11 cellular contexts compared by ENCODE assay signal in genomic region chr9:76873056-76873792, GRCh38. TPM values are rescaled to one million over a fixed set of nuclear protein-coding genes. Genes with fewer than 3 reads are reported as not detected.
DNase-seq lines count a peak whose midpoint lies in the region; ATAC-seq and TF ChIP-seq lines count a peak whose summit lies in the region.
"Had no signal": no experiment of that assay in that cellular context is flagged by ENCODE, and none has a peak within 500 bp of the region (broad histone marks: within the 10 kb centered on the region; RNA-seq: fewer than 3 reads in every experiment).

No MANE protein-coding gene starts in this region.

- no peaks in the 10 kb centered on the region for H3K36me3 ChIP-seq in cardiac muscle cell
- no peaks in the 10 kb centered on the region for H3K36me3 ChIP-seq in heart left ventricle
- no peaks in the 10 kb centered on the region for H3K36me3 ChIP-seq in muscle layer of duodenum (ENCODE audit: control insufficient read depth in 1 of 2, insufficient read depth in 2 of 2, low read length in 2 of 2)
- no peaks in the 10 kb centered on the region for H3K36me3 ChIP-seq in vagina
- H3K36me3 ChIP-seq: gastrocnemius medialis had no signal

- H3K27me3 ChIP-seq in cardiac muscle cell, result no peaks in the 10 kb centered on the region
- H3K27me3 ChIP-seq in heart left ventricle, result peaks cover 0 to 27% (median 0%) of the 10 kb centered on the region in 9 donors
- no peaks in the 10 kb centered on the region for H3K27me3 ChIP-seq in muscle layer of duodenum (ENCODE audit: low read depth, low read length)
- H3K27me3 ChIP-seq in vagina, result no peaks in the 10 kb centered on the region
- H3K27me3 ChIP-seq: gastrocnemius medialis had no signal

- H3K4me3 ChIP-seq in cardiac muscle cell (no peak overlapping the region), heart left ventricle (no peak overlapping the region), muscle layer of duodenum (ENCODE audit: low read depth in 1 of 2, low read length in 2 of 2) (no peak overlapping the region), vagina (no peak overlapping the region)
- H3K4me3 ChIP-seq: gastrocnemius medialis had no signal

- DNase-seq in cardiac muscle cell (ENCODE audit: low read depth in 1 of 2, low spot score in 1 of 2), result peak; percentile 13 to 49
- DNase-seq in heart left ventricle, result no peak
- peak; percentile 75 for DNase-seq in ecto neural progenitor cell (ENCODE audit: low spot score)
- DNase-seq in vagina (ENCODE audit: extremely low spot score in 2 of 2), result no peak
- no peak for DNase-seq in amniotic stem cell (lab: John Stamatoyannopoulos, UW)
- no peak for DNase-seq in stimulated activated naive CD8-positive, alpha-beta T cell treated with anti-CD3 and anti-CD28 coated beads, Interleukin-15, amount 100 ng/mL, for 72 hours
- DNase-seq: gastrocnemius medialis; NK-92 treated with Interleukin-12 subunit alpha and Interleukin-12 subunit beta, amount 100 ng/mL, for 24 hours had no signal

- no peaks in the 10 kb centered on the region for H3K9me3 Mint-ChIP-seq in stimulated activated naive CD8-positive, alpha-beta T cell treated with anti-CD3 and anti-CD28 coated beads, Interleukin-15, amount 100 ng/mL, for 72 hours

- H3K27ac ChIP-seq in cardiac muscle cell, result no peak overlapping the region
- H3K27ac ChIP-seq in heart left ventricle, result peak overlapping the region in 1 of 12 donors; percentile 82
- peak overlapping the region; percentile 62 for H3K27ac ChIP-seq in muscle layer of duodenum (ENCODE audit: low read length)
- peak overlapping the region; percentile 42 for H3K27ac ChIP-seq in vagina

- peaks cover under 1% of the 10 kb centered on the region for H3K27me3 Mint-ChIP-seq in stimulated activated naive CD8-positive, alpha-beta T cell treated with anti-CD3 and anti-CD28 coated beads, Interleukin-15, amount 100 ng/mL, for 72 hours

- 40 to 42% (median 41%) methylated on average over 13 of the region's 13 CpGs for WGBS in heart left ventricle, 4 donors

- ATAC-seq in heart left ventricle, result no peak
- no peak for ATAC-seq in GM18502 (IDR thresholded peaks at IDR 0.05; ENCODE audit: poor library complexity, unreplicated experiment)
- ATAC-seq in stimulated activated naive CD8-positive, alpha-beta T cell treated with anti-CD3 and anti-CD28 coated beads, Interleukin-15, amount 100 ng/mL, for 72 hours, result no peak
- ATAC-seq: gastrocnemius medialis had no signal

- intact Hi-C loops in heart left ventricle (cut with DNase I) (no loop called here), vagina (cut with DNase I) (no loop called here)

- H3K4me3 Mint-ChIP-seq in stimulated activated naive CD8-positive, alpha-beta T cell treated with anti-CD3 and anti-CD28 coated beads, Interleukin-15, amount 100 ng/mL, for 72 hours, result no peak overlapping the region

- peak; percentile 7 for TF ChIP-seq CTCF in cardiac muscle cell (IDR thresholded peaks at IDR 0.05; ENCODE audit: low read depth, low read length)
- peak in 1 of 12 donors; percentile 11 for TF ChIP-seq CTCF in heart left ventricle (IDR thresholded peaks at IDR 0.05)
- no peak for TF ChIP-seq CTCF in vagina (IDR thresholded peaks at IDR 0.05)

- TF ChIP-seq POLR2A in heart left ventricle (IDR thresholded peaks at IDR 0.05) (no peak), vagina (IDR thresholded peaks at IDR 0.05) (no peak)

- H3K9me3 ChIP-seq in cardiac muscle cell (ENCODE audit: low read depth) (no peaks in the 10 kb centered on the region), heart left ventricle (no peaks in the 10 kb centered on the region), muscle layer of duodenum (ENCODE audit: control insufficient read depth in 1 of 2, low read length in 2 of 2) (no peaks in the 10 kb centered on the region), vagina (no peaks in the 10 kb centered on the region)
- H3K9me3 ChIP-seq: gastrocnemius medialis had no signal

- H3K27ac Mint-ChIP-seq in stimulated activated naive CD8-positive, alpha-beta T cell treated with anti-CD3 and anti-CD28 coated beads, Interleukin-15, amount 100 ng/mL, for 72 hours, result no peak overlapping the region

- H3K4me1 ChIP-seq in cardiac muscle cell (ENCODE audit: low read depth) (no peaks in the 10 kb centered on the region), heart left ventricle (peaks cover 0 to 7% (median 0%) of the 10 kb centered on the region in 12 donors), muscle layer of duodenum (ENCODE audit: control insufficient read depth in 1 of 2, insufficient read depth in 2 of 2, low read length in 2 of 2) (no peaks in the 10 kb centered on the region), vagina (peaks cover 7% of the 10 kb centered on the region)
- H3K4me1 ChIP-seq: gastrocnemius medialis had no signal

- no peaks in the 10 kb centered on the region for H3K4me1 Mint-ChIP-seq in stimulated activated naive CD8-positive, alpha-beta T cell treated with anti-CD3 and anti-CD28 coated beads, Interleukin-15, amount 100 ng/mL, for 72 hours

RNA-seq across cellular contexts. Expression of gene PRUNE2, which starts 32.7 kb away (rescaled TPM):
- 7.4 and 14.4 TPM in 2 replicates for total RNA-seq in cardiac muscle cell
- 5.5 and 12.7 TPM in 2 replicates for polyA plus RNA-seq in cardiac muscle cell
- 1 to 10 TPM in 6 of 9 donors, under 1 TPM in 3; 0.51 to 7.7 (median 2.6) TPM for total RNA-seq in heart left ventricle
- under 1 TPM; 0.65 to 0.71 TPM for polyA plus RNA-seq in heart left ventricle
- total RNA-seq in vagina, result 75.6 TPM
- total RNA-seq: HT-29 had no signal

Comparison
In these comparisons a context has a peak if more than half of its experiments do, and no peak if none do; other contexts are left out.
1. DNase-seq: peak in cardiac muscle cell (2 of 2) and ecto neural progenitor cell (single experiment); none in heart left ventricle (0 of 5), vagina (0 of 2), amniotic stem cell (single experiment) and stimulated activated naive CD8-positive, alpha-beta T cell treated with anti-CD3 and anti-CD28 coated beads, Interleukin-15, amount 100 ng/mL, for 72 hours (0 of 2).